Comparison of ENCODE assay signal across 25 cellular contexts in genomic region chr3:147328711-147329110, GRCh38.
"Had no signal": no experiment of that assay in that cellular context is flagged by ENCODE, and none has a peak within 500 bp of the region (broad histone marks: within the 10 kb centered on the region; RNA-seq: fewer than 3 reads in every experiment).

No MANE protein-coding gene starts in this region.

- H3K4me3 ChIP-seq: left lung, lung, neural progenitor cell, right atrium auricular region, skin epidermis, spleen, suprapubic skin, thoracic aorta, tibial artery, upper lobe of right lung had no signal

- H3K27me3 ChIP-seq: left lung, neural progenitor cell, neutrophil, right atrium auricular region, spleen, tibial artery, upper lobe of right lung had no signal

- H3K27ac ChIP-seq: left lung, neural progenitor cell, neutrophil, right atrium auricular region, skin epidermis, spleen, suprapubic skin, thoracic aorta, tibial artery, upper lobe of right lung had no signal

- ATAC-seq: left colon; left lung; natural killer cell; sciatic nerve; stimulated activated effector memory CD8-positive, alpha-beta T cell treated with anti-CD3 and anti-CD28 coated beads, Interleukin-12 subunit alpha, Interleukin-12 subunit beta, amount 100 ng/mL, for 72 hours; upper lobe of right lung had no signal

- H3K36me3 ChIP-seq: left lung, neural progenitor cell, neutrophil, right atrium auricular region, spleen, suprapubic skin, thoracic aorta, tibial artery, upper lobe of right lung had no signal

- H2AFZ ChIP-seq: neural progenitor cell had no signal

- DNase-seq: hippocampal formation; kidney; left colon; left lung; mesendoderm; naive B cell; natural killer cell; nephron progenitor cell; occipital lobe; spleen; stimulated activated CD4-positive, alpha-beta T cell treated with anti-CD3 and anti-CD28 coated beads, Interleukin-4, amount 100 ng/mL, for 24 hours; stimulated activated naive CD4-positive, alpha-beta T cell; tibial artery; trophoblast cell; upper lobe of right lung had no signal

- FAIRE-seq: urothelium cell line had no signal

- H3K9me3 ChIP-seq: left lung, neutrophil, right atrium auricular region, spleen, suprapubic skin, thoracic aorta, tibial artery, upper lobe of right lung had no signal

- H3K4me2 ChIP-seq: neural progenitor cell had no signal

- H3K4me1 ChIP-seq: left lung, neural progenitor cell, right atrium auricular region, spleen, suprapubic skin, tibial artery, upper lobe of right lung had no signal

- H3K9ac ChIP-seq: neural progenitor cell had no signal
